ENCODE assay signal across 8 cellular contexts in genomic region chr6:106609699-106610098, GRCh38. TPM values are rescaled to one million over a fixed set of nuclear protein-coding genes. Genes with fewer than 3 reads are reported as not detected.
DNase-seq lines count a peak whose midpoint lies in the region; ATAC-seq and TF ChIP-seq lines count a peak whose summit lies in the region.

No MANE protein-coding gene starts in this region.

- no peak overlapping the region for H3K27ac Mint-ChIP-seq in glutamatergic neuron (ENCODE audit: unreplicated experiment)

- H3K36me3 ChIP-seq in RWPE2 (ENCODE audit: low read depth) (peaks cover 16% of the 10 kb centered on the region), right atrium auricular region (no peaks in the 10 kb centered on the region)

- no peaks in the 10 kb centered on the region for H3K4me1 ChIP-seq in RWPE2 (ENCODE audit: insufficient read depth, poor library complexity, severe bottlenecking)
- no peaks in the 10 kb centered on the region for H3K4me1 ChIP-seq in right atrium auricular region

- H3K27ac ChIP-seq in RWPE2 (ENCODE audit: poor library complexity, severe bottlenecking), result no peak overlapping the region
- no peak overlapping the region for H3K27ac ChIP-seq in right atrium auricular region

- H3K36me3 Mint-ChIP-seq in glutamatergic neuron (ENCODE audit: unreplicated experiment), result no peaks in the 10 kb centered on the region

- H3K27me3 ChIP-seq in RWPE2 (ENCODE audit: insufficient read depth, poor library complexity, severe bottlenecking) (no peaks in the 10 kb centered on the region), right atrium auricular region (no peaks in the 10 kb centered on the region)

- no peaks in the 10 kb centered on the region for H3K9me3 Mint-ChIP-seq in glutamatergic neuron (ENCODE audit: unreplicated experiment)

- H3K9me3 ChIP-seq in RWPE2 (ENCODE audit: severe bottlenecking), result no peaks in the 10 kb centered on the region
- H3K9me3 ChIP-seq in right atrium auricular region, result no peaks in the 10 kb centered on the region

- in situ Hi-C loops in Caki2 (cut with HindIII; ENCODE audit: low pct_unique_long_range_greater_than_20kb, low sequenced_read_pairs), result no loop called here

- H3K27me3 Mint-ChIP-seq in glutamatergic neuron (ENCODE audit: unreplicated experiment), result no peaks in the 10 kb centered on the region

- peak; percentile 41 for TF ChIP-seq CTCF in RWPE2 (IDR thresholded peaks at IDR 0.05; ENCODE audit: poor library complexity, severe bottlenecking)
- peak; percentile 16 for TF ChIP-seq CTCF in glutamatergic neuron (IDR thresholded peaks at IDR 0.05; ENCODE audit: partially characterized antibody, unreplicated experiment)
- no peak for TF ChIP-seq CTCF in right atrium auricular region (IDR thresholded peaks at IDR 0.05)

- H3K4me3 Mint-ChIP-seq in glutamatergic neuron (ENCODE audit: unreplicated experiment), result no peak overlapping the region

- H3K4me1 Mint-ChIP-seq in glutamatergic neuron (ENCODE audit: low read depth, unreplicated experiment), result no peaks in the 10 kb centered on the region

- DNase-seq in Caki2 (ENCODE audit: low read depth) (peak; percentile 26), RWPE2 (ENCODE audit: low spot score) (no peak), glutamatergic neuron (peak; percentile 37), GDM1 (lab: John Stamatoyannopoulos, UW) (no peak), right atrium auricular region (ENCODE audit: low spot score) (no peak)

- peak; percentile 42 for ATAC-seq in HG02610 (IDR thresholded peaks at IDR 0.05; ENCODE audit: unreplicated experiment)
- peak; percentile 59; the same call in 1 of the 3 replicates for ATAC-seq in RWPE2 (ENCODE audit: low read depth)
- no peak for ATAC-seq in GM18867 (IDR thresholded peaks at IDR 0.05; ENCODE audit: unreplicated experiment)
- ATAC-seq in HG02973 (IDR thresholded peaks at IDR 0.05; ENCODE audit: unreplicated experiment), result no peak

- H3K4me3 ChIP-seq in RWPE2 (ENCODE audit: severe bottlenecking) (no peak overlapping the region), right atrium auricular region (no peak overlapping the region)

RNA-seq across cellular contexts. Expression of gene RTN4IP1, which starts 19.6 kb away (rescaled TPM):
- total RNA-seq in Caki2 (2014; rRNA removed; shearing (Covaris generic); ENCODE audit: low replicate concordance), result 15.8 and 27.4 TPM in 2 replicates
- total RNA-seq in glutamatergic neuron (ENCODE audit: unreplicated experiment) (4.7 TPM), right atrium auricular region (10 to 100 TPM in 1 of 2 donors, 1 to 10 TPM in 1; 5.8 to 11.9 TPM)

RNA-seq across cellular contexts. Expression of gene QRSL1, which starts 19.7 kb away (rescaled TPM):
- total RNA-seq in Caki2 (2014; rRNA removed; shearing (Covaris generic); ENCODE audit: low replicate concordance), result 16.0 and 17.0 TPM in 2 replicates
- total RNA-seq in glutamatergic neuron (ENCODE audit: unreplicated experiment) (10.2 TPM), right atrium auricular region (10 to 100 TPM in 1 of 2 donors, 1 to 10 TPM in 1; 7.0 to 17.1 TPM)

Comparison
In these comparisons a context has a peak if more than half of its experiments do, and no peak if none do; other contexts are left out.
1. DNase-seq: peak in Caki2 (single experiment) and glutamatergic neuron (single experiment); none in RWPE2 (single experiment), GDM1 (single experiment) and right atrium auricular region (single experiment).
2. ATAC-seq: peak in HG02610 (single experiment) and RWPE2 (single experiment); none in GM18867 (single experiment) and HG02973 (single experiment).
3. CTCF ChIP-seq: peak in RWPE2 (single experiment) and glutamatergic neuron (single experiment); none in right atrium auricular region (0 of 2).